In genomic region chr2:173254659-173255058, GRCh38 we compare ENCODE assay signal across 16 cellular contexts.
"Had no signal": no experiment of that assay in that cellular context is flagged by ENCODE, and none has a peak within 500 bp of the region (broad histone marks: within the 10 kb centered on the region; RNA-seq: fewer than 3 reads in every experiment).

No MANE protein-coding gene starts in this region.

- H3K79me2 ChIP-seq: parathyroid adenoma had no signal

- ATAC-seq: left cardiac atrium; stimulated activated naive B cell treated with anti-CD40 and anti-IgM and Interleukin-4, amounts not matched to agents 10 μg/mL and 1 μg/mL and 100 μg/mL, for 72 hours had no signal

- H3K4me3 ChIP-seq: cardiac muscle cell, lung, sigmoid colon, thyroid gland had no signal

- H3K27me3 ChIP-seq: cardiac muscle cell, sigmoid colon, thyroid gland had no signal

- H3K4me1 ChIP-seq: parathyroid adenoma, sigmoid colon, thyroid gland had no signal

- H3K4me1 Mint-ChIP-seq: stimulated activated naive B cell treated with anti-CD40 and anti-IgM and Interleukin-4, amounts not matched to agents 10 μg/mL and 1 μg/mL and 100 μg/mL, for 72 hours had no signal

- H3K36me3 ChIP-seq: cardiac muscle cell, WERI-Rb-1 had no signal

- DNase-seq: activated CD4-positive, alpha-beta T cell treated with anti-CD3 and anti-CD28 coated beads, Interleukin-2, amount 50 U/mL, for 4 hours; effector CD8-positive, alpha-beta T cell; left cardiac atrium; midbrain; sigmoid colon; stimulated activated CD4-positive, alpha-beta T cell treated with anti-CD3 and anti-CD28 coated beads, Interleukin-4, amount 100 ng/mL, for 4 hours; stimulated activated naive B cell treated with anti-CD40 and anti-IgM and Interleukin-4, amounts not matched to agents 10 μg/mL and 1 μg/mL and 100 μg/mL, for 72 hours; thyroid gland; WERI-Rb-1 had no signal

- FAIRE-seq: frontal cortex had no signal

- H3K27me3 Mint-ChIP-seq: dendritic cell treated with granulocyte-macrophage colony-stimulating factor and Interleukin-4, amounts not matched to agents 40 ng/mL and 50 ng/mL, for 4 days; stimulated activated naive B cell treated with anti-CD40 and anti-IgM and Interleukin-4, amounts not matched to agents 10 μg/mL and 1 μg/mL and 100 μg/mL, for 72 hours had no signal

- H3K9me3 ChIP-seq: sigmoid colon, thyroid gland had no signal

- H3K4me3 Mint-ChIP-seq: activated naive CD8-positive, alpha-beta T cell; dendritic cell treated with granulocyte-macrophage colony-stimulating factor and Interleukin-4, amounts not matched to agents 40 ng/mL and 50 ng/mL, for 4 days; nephron; stimulated activated naive B cell treated with anti-CD40 and anti-IgM and Interleukin-4, amounts not matched to agents 10 μg/mL and 1 μg/mL and 100 μg/mL, for 72 hours had no signal

- H3K27ac ChIP-seq: cardiac muscle cell, parathyroid adenoma, sigmoid colon, thyroid gland, WERI-Rb-1 had no signal

- H3K36me3 Mint-ChIP-seq: activated naive CD8-positive, alpha-beta T cell had no signal

- H3K27ac Mint-ChIP-seq: activated naive CD8-positive, alpha-beta T cell; dendritic cell treated with granulocyte-macrophage colony-stimulating factor and Interleukin-4, amounts not matched to agents 40 ng/mL and 50 ng/mL, for 4 days; nephron; stimulated activated naive B cell treated with anti-CD40 and anti-IgM and Interleukin-4, amounts not matched to agents 10 μg/mL and 1 μg/mL and 100 μg/mL, for 72 hours had no signal

- H3K9ac ChIP-seq: parathyroid adenoma had no signal

- H2AFZ ChIP-seq: parathyroid adenoma had no signal
